In the genomic region with DNA sequence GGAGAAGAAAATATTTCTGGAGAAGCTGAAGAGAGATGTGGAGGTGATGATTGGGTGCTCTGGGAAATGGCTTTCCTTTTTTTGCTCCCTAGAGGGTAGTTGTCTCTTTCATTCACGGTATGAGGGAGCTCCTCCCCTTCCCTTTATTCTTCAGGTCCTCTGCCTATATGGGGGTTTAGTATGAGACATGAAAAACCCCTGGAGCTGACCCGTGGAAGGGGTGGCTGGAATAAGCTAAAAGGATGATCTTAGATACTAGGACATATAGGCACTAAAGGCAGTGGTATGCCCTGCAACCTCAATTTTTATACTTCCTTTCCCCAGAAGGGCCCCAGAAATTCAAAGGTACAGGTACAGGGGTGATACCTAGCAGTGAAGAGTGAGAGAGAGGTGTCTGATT, we compare ENCODE assay signal across 11 cellular contexts. TPM values are rescaled to one million over a fixed set of nuclear protein-coding genes. Genes with fewer than 3 reads are reported as not detected.
"Had no signal": no experiment of that assay in that cellular context is flagged by ENCODE, and none has a peak within 500 bp of the region (broad histone marks: within the 10 kb centered on the region; RNA-seq: fewer than 3 reads in every experiment).

No MANE protein-coding gene starts in this region.

- H3K4me1 ChIP-seq: HAP-1 had no signal

- ATAC-seq: HCT116, HepG2 had no signal

- H3K4me3 Mint-ChIP-seq: HFFc6, IgD-negative memory B cell had no signal

- DNase-seq: GM23248, GOT3, H7, HFFc6, KBM-7 had no signal

- H3K27ac Mint-ChIP-seq: HFFc6, IgD-negative memory B cell had no signal

- H3K9me3 ChIP-seq: HAP-1 had no signal

- H3K9me3 Mint-ChIP-seq: HFFc6, IgD-negative memory B cell had no signal

- H3K9ac ChIP-seq: GM23248 had no signal

- H3K4me3 ChIP-seq: GM23248, HAP-1 had no signal

- H3K27ac ChIP-seq: GM23248, HL-60 had no signal

RNA-seq across cellular contexts. Expression of gene ARHGEF25, which starts 10.8 kb away (rescaled TPM):
- polyA plus RNA-seq: IgD-negative memory B cell had no signal

RNA-seq across cellular contexts. Expression of gene B4GALNT1, which starts 32.6 kb away (rescaled TPM):
- polyA plus RNA-seq: IgD-negative memory B cell had no signal

RNA-seq across cellular contexts. Expression of gene KIF5A, which starts 50.6 kb away (rescaled TPM):
- total RNA-seq: HT1080 had no signal
- polyA plus RNA-seq: IgD-negative memory B cell had no signal
